Comparison of ENCODE assay signal across 1 cellular context in genomic region chr3:33229066-33229465, GRCh38.
A peak's percentile ranks its signal among the peaks of the same experiment; 100 is the strongest.
TF ChIP-seq lines count a peak whose summit lies in the region.

No MANE protein-coding gene starts in this region.

TF ChIP-seq in K562, 482 proteins besides CTCF, POLR2A, EP300 and RAD21 (continued from another document and continues in another):
- TF ChIP-seq USF1 (CRISPR knock-in tag; IDR thresholded peaks at IDR 0.05) (no peak), BHLHE40 (IDR thresholded peaks at IDR 0.05; ENCODE audit: low read length) (no peak), AFF1 (IDR thresholded peaks at IDR 0.05; ENCODE audit: low read depth in 1 of 2, partially characterized antibody in 2 of 2) (no peak), SAP30 (IDR thresholded peaks at IDR 0.05; ENCODE audit: borderline replicate concordance, insufficient read depth, low read depth, low read length, poor library complexity, severe bottlenecking) (no peak), TEAD4 (IDR thresholded peaks at IDR 0.05; ENCODE audit: low read length) (peak; percentile 63), TEAD4 (CRISPR knock-in tag; IDR thresholded peaks at IDR 0.05; ENCODE audit: borderline replicate concordance) (no peak), RCOR1 (IDR thresholded peaks at IDR 0.05; ENCODE audit: borderline replicate concordance in 1 of 2, low read depth in 2 of 2, low read length in 2 of 2) (peak; percentile 73 to 93; a peak in 3 of 4 replicates), ZBTB26 (CRISPR knock-in tag; IDR thresholded peaks at IDR 0.05) (no peak), PKNOX1 (IDR thresholded peaks at IDR 0.05) (peak; percentile 81), MCM3 (IDR thresholded peaks at IDR 0.05) (no peak), ATF7 (IDR thresholded peaks at IDR 0.05) (no peak), PRDM10 (IDR thresholded peaks at IDR 0.05; ENCODE audit: partially characterized antibody) (no peak), MYBL2 (IDR thresholded peaks at IDR 0.05; ENCODE audit: low read depth) (0 out of 2 replicates have a peak, but pooled peaks have one; percentile 15), MYBL2 (CRISPR knock-in tag; IDR thresholded peaks at IDR 0.05; ENCODE audit: borderline replicate concordance) (no peak), SMAD3 (CRISPR knock-in tag; conservative IDR thresholded peaks at IDR 0.05) (no peak), ZNF551 (CRISPR knock-in tag; IDR thresholded peaks at IDR 0.05) (no peak), TBP (optimal IDR thresholded peaks at IDR 0.05; ENCODE audit: low read depth, low read length) (no peak), KLF16 (IDR thresholded peaks at IDR 0.05) (peak; percentile 60), NR2F6 (CRISPR knock-in tag; IDR thresholded peaks at IDR 0.05) (no peak), BRD4 (IDR thresholded peaks at IDR 0.05) (no peak), TAL1 (IDR thresholded peaks at IDR 0.05) (peak; percentile 81), NUFIP1 (IDR thresholded peaks at IDR 0.05; ENCODE audit: partially characterized antibody) (no peak), IFI16 (CRISPR knock-in tag; IDR thresholded peaks at IDR 0.05) (no peak), MAFF (IDR thresholded peaks at IDR 0.05; ENCODE audit: low read length) (no peak), STAT5B (CRISPR knock-in tag; IDR thresholded peaks at IDR 0.05) (no peak), TRIM24 (IDR thresholded peaks at IDR 0.05) (peak in 1 of 2 experiments; percentile 62; a peak in 2 of 4 replicates), GTF2E2 (tag; IDR thresholded peaks at IDR 0.05) (no peak), SMARCA4 (IDR thresholded peaks at IDR 0.05) (peak; percentile 45; the same call in 1 of the 2 replicates), ZNF583 (CRISPR knock-in tag; IDR thresholded peaks at IDR 0.05) (0 out of 2 replicates have a peak, but pooled peaks have one; percentile 35), ELF1 (tag; IDR thresholded peaks at IDR 0.05) (no peak), ELF2 (CRISPR knock-in tag; IDR thresholded peaks at IDR 0.05) (no peak), ZNF143 (CRISPR knock-in tag; IDR thresholded peaks at IDR 0.05) (no peak), NFE2 (IDR thresholded peaks at IDR 0.05; ENCODE audit: low read depth) (0 out of 2 replicates have a peak, but pooled peaks have one; percentile 12), CCAR2 (IDR thresholded peaks at IDR 0.05; ENCODE audit: low read depth, low read length) (no peak), TEAD1 (CRISPR knock-in tag; IDR thresholded peaks at IDR 0.05) (peak in 1 of 2 experiments; percentile 48; a peak in 1 of 4 replicates), ZNF3 (CRISPR knock-in tag; IDR thresholded peaks at IDR 0.05) (no peak), IRF1 (CRISPR knock-in tag; IDR thresholded peaks at IDR 0.05; ENCODE audit: borderline replicate concordance) (no peak), ZHX1 (conservative IDR thresholded peaks at IDR 0.05; ENCODE audit: low read length) (no peak), PML (IDR thresholded peaks at IDR 0.05; ENCODE audit: low read length) (0 out of 2 replicates have a peak, but pooled peaks have one; percentile 23), SOX6 (IDR thresholded peaks at IDR 0.05) (peak; percentile 87), ZNF655 (CRISPR knock-in tag; IDR thresholded peaks at IDR 0.05) (no peak), ZNF589 (CRISPR knock-in tag; IDR thresholded peaks at IDR 0.05; ENCODE audit: low read depth) (no peak), RERE (CRISPR knock-in tag; IDR thresholded peaks at IDR 0.05; ENCODE audit: borderline replicate concordance) (no peak), ZNF324 (CRISPR knock-in tag; IDR thresholded peaks at IDR 0.05) (no peak)
